ENCODE assay signal across 29 cellular contexts in genomic region chr12:120693848-120694247, GRCh38. TPM values are rescaled to one million over a fixed set of nuclear protein-coding genes. Genes with fewer than 3 reads are reported as not detected.
DNase-seq lines count a peak whose midpoint lies in the region; TF ChIP-seq lines count a peak whose summit lies in the region.
"Had no signal": no experiment of that assay in that cellular context is flagged by ENCODE, and none has a peak within 500 bp of the region (broad histone marks: within the 10 kb centered on the region; RNA-seq: fewer than 3 reads in every experiment).

No MANE protein-coding gene starts in this region.

- H3K23ac ChIP-seq in H9 (ENCODE audit: insufficient read length, low read depth, low read length) = no peak overlapping the region

- no peak for DNase-seq in H9
- DNase-seq in neural progenitor cell (ENCODE audit: low spot score) = peak; percentile 68
- no peak for DNase-seq in OCI-M1 (lab: John Stamatoyannopoulos, UW)
- no peak for DNase-seq in spleen
- DNase-seq in thyroid gland = no peak
- DNase-seq in AML-193 (lab: John Stamatoyannopoulos, UW) = no peak
- DNase-seq: activated CD4-positive, alpha-beta T cell treated with anti-CD3 and anti-CD28 coated beads, Interleukin-2, amount 50 U/mL, for 48 hours; activated CD4-positive, CD25-positive, alpha-beta regulatory T cell; activated effector memory CD4-positive, alpha-beta T cell treated with Interleukin-2 at 50 U/mL for 16 hours; activated naive CD8-positive, alpha-beta T cell treated with anti-CD3 and anti-CD28 coated beads, Interleukin-2, amount 50 U/mL, for 24 hours; dermis blood vessel endothelial cell; DND-41; Kasumi-1; MV-4-11; NCI-H1436 treated with DMSO at 0.1 percent for 48 hours; NCI-H524 treated with DMSO at 0.1 percent for 48 hours; posterior cingulate gyrus; right lobe of liver; SHP77; stimulated activated CD4-positive, alpha-beta T cell treated with anti-CD3 and anti-CD28 coated beads, Interleukin-12 subunit alpha, Interleukin-12 subunit beta, amount 100 ng/mL, for 4 hours; stimulated activated CD4-positive, alpha-beta T cell treated with anti-CD3 and anti-CD28 coated beads, Interleukin-4, amount 100 ng/mL, for 4 hours; stimulated activated naive CD4-positive, alpha-beta T cell treated with Interleukin-2 at 50 U/mL for 16 hours had no signal

- peak overlapping the region; percentile 5 to 15; a peak in 1 of 5 replicates for H3K4me3 Mint-ChIP-seq in H9
- peak overlapping the region; percentile 61 for H3K4me3 Mint-ChIP-seq in neural progenitor cell
- H3K4me3 Mint-ChIP-seq: activated naive CD8-positive, alpha-beta T cell treated with anti-CD3 and anti-CD28 coated beads, Interleukin-2, amount 50 U/mL, for 24 hours had no signal

- no peaks in the 10 kb centered on the region for H3K27me3 Mint-ChIP-seq in H9 (ENCODE audit: low read depth)
- peaks cover 11% of the 10 kb centered on the region for H3K27me3 Mint-ChIP-seq in neural progenitor cell (ENCODE audit: insufficient read depth, low read depth)
- H3K27me3 Mint-ChIP-seq: activated naive CD8-positive, alpha-beta T cell treated with anti-CD3 and anti-CD28 coated beads, Interleukin-2, amount 50 U/mL, for 24 hours had no signal

- no peaks in the 10 kb centered on the region for H3F3A ChIP-seq in Loucy (ENCODE audit: low read depth)
- H3F3A ChIP-seq in neural progenitor cell (ENCODE audit: low read depth) = peaks cover 21% of the 10 kb centered on the region

- H2AFZ ChIP-seq in H9 (ENCODE audit: low read length) (no peak overlapping the region), Loucy (ENCODE audit: low read length) (no peak overlapping the region), neural progenitor cell (replicated peaks) (no peak overlapping the region)

- no peak overlapping the region for H3K9ac ChIP-seq in H9 (ENCODE audit: extremely low read depth, insufficient read length, low read length)
- H3K9ac ChIP-seq in Loucy (ENCODE audit: low read depth, low read length, poor library complexity, severe bottlenecking) = no peak overlapping the region
- no peak overlapping the region for H3K9ac ChIP-seq in neural progenitor cell

- no peak overlapping the region for H2BK120ac ChIP-seq in H9 (ENCODE audit: low read depth, low read length, poor library complexity, severe bottlenecking)

- H3K9me2 ChIP-seq in Loucy (replicated peaks; ENCODE audit: low read depth, low read length) = no peaks in the 10 kb centered on the region

- no CpG with 5 or more reads among the region's 4 CpGs for WGBS in H9 (ENCODE audit: extremely low coverage, insufficient read length, low lambda C conversion rate)
- WGBS in ectodermal cell, 2 experiments = 10 to 12% methylated on average over 4 of the region's 4 CpGs
- 89 to 96% (median 94%) methylated on average over 4 of the region's 4 CpGs for WGBS in spleen, 5 donors
- WGBS in thyroid gland, 2 donors = 87 to 90% methylated on average over 4 of the region's 4 CpGs

- no peak overlapping the region for H2AK5ac ChIP-seq in H9 (ENCODE audit: insufficient read length, low read length)

- H3K9me3 ChIP-seq in H9 (ENCODE audit: control insufficient read depth, low read depth, low read length) = no peaks in the 10 kb centered on the region
- no peaks in the 10 kb centered on the region for H3K9me3 ChIP-seq in Loucy (ENCODE audit: insufficient read depth, low read depth, low read length)
- H3K9me3 ChIP-seq in ectodermal cell (ENCODE audit: control insufficient read depth, low read length) = no peaks in the 10 kb centered on the region
- H3K9me3 ChIP-seq in neural progenitor cell (ENCODE audit: low read depth) = no peaks in the 10 kb centered on the region
- no peaks in the 10 kb centered on the region for H3K9me3 ChIP-seq in spleen
- no peaks in the 10 kb centered on the region for H3K9me3 ChIP-seq in thyroid gland
- H3K9me3 ChIP-seq: right lobe of liver, thoracic aorta, vagina had no signal

- H3K27ac ChIP-seq in H9 (ENCODE audit: insufficient read length, low read depth, low read length) (no peak overlapping the region), ectodermal cell (ENCODE audit: insufficient read depth, low read depth, low read length, poor library complexity, severe bottlenecking) (peak overlapping the region; percentile 29), neural progenitor cell (no peak overlapping the region), spleen (no peak overlapping the region), thyroid gland (no peak overlapping the region)
- H3K27ac ChIP-seq: right lobe of liver, thoracic aorta, vagina had no signal

- no peak overlapping the region for H4K5ac ChIP-seq in H9 (ENCODE audit: insufficient read length, low read depth, low read length)

- peaks cover 60% of the 10 kb centered on the region for H3K36me3 ChIP-seq in Loucy (ENCODE audit: insufficient read depth, low read length)
- peaks cover 39% of the 10 kb centered on the region for H3K36me3 ChIP-seq in ectodermal cell (ENCODE audit: control insufficient read depth, insufficient read depth, low read length)
- no peaks in the 10 kb centered on the region for H3K36me3 ChIP-seq in neural progenitor cell
- peaks cover 12 to 62% (median 46%) of the 10 kb centered on the region in 6 donors for H3K36me3 ChIP-seq in spleen
- H3K36me3 ChIP-seq in thyroid gland = peaks cover 32 to 35% of the 10 kb centered on the region in 2 donors

- no peak overlapping the region for H2BK15ac ChIP-seq in H9 (ENCODE audit: low read depth, low read length)

- H3K4me1 Mint-ChIP-seq in H9 = peaks cover 51 to 53% of the 10 kb centered on the region in 2 experiments
- H3K4me1 Mint-ChIP-seq in neural progenitor cell = peaks cover 59% of the 10 kb centered on the region

- H2BK20ac ChIP-seq in H9 (ENCODE audit: low read depth, low read length, poor library complexity, severe bottlenecking) = no peak overlapping the region

- H3K4me1 ChIP-seq in H9 (ENCODE audit: insufficient read depth, low read length) (peaks cover 5% of the 10 kb centered on the region; the same call in 1 of the 2 replicates), Loucy (ENCODE audit: insufficient read depth, low read length, poor library complexity, severe bottlenecking) (peaks cover 52% of the 10 kb centered on the region), ectodermal cell (ENCODE audit: control insufficient read depth, insufficient read depth, low read length) (peaks cover 32% of the 10 kb centered on the region), neural progenitor cell (peaks cover 24% of the 10 kb centered on the region), spleen (peaks cover 21 to 73% (median 46%) of the 10 kb centered on the region in 6 donors), thyroid gland (peaks cover 24 to 50% of the 10 kb centered on the region in 2 donors)

- no peaks in the 10 kb centered on the region for H3K27me3 ChIP-seq in H9 (ENCODE audit: insufficient read depth, low read length)
- H3K27me3 ChIP-seq in Loucy (ENCODE audit: insufficient read depth, low read length, poor library complexity, severe bottlenecking) = no peaks in the 10 kb centered on the region
- no peaks in the 10 kb centered on the region for H3K27me3 ChIP-seq in ectodermal cell (ENCODE audit: control insufficient read depth, insufficient read depth, low read length, poor library complexity, severe bottlenecking)
- H3K27me3 ChIP-seq in neural progenitor cell = no peaks in the 10 kb centered on the region
- no peaks in the 10 kb centered on the region for H3K27me3 ChIP-seq in spleen (replicated peaks in 1 of 7)
- H3K27me3 ChIP-seq in thyroid gland = no peaks in the 10 kb centered on the region
- H3K27me3 ChIP-seq: right lobe of liver, vagina had no signal

- H3K36me3 Mint-ChIP-seq in H9 (ENCODE audit: insufficient read depth in 1 of 3, low read depth in 3 of 3) = peaks cover 31 to 50% (median 49%) of the 10 kb centered on the region in 3 experiments; a peak in 6 of 7 replicates
- H3K36me3 Mint-ChIP-seq in neural progenitor cell = peaks cover 32% of the 10 kb centered on the region

- TF ChIP-seq POLR2A in spleen (IDR thresholded peaks at IDR 0.05) (no peak), thyroid gland (IDR thresholded peaks at IDR 0.05) (no peak)

- H3K4me3 ChIP-seq in Loucy (ENCODE audit: low read length, poor library complexity, severe bottlenecking) = peak overlapping the region; percentile 89
- no peak overlapping the region for H3K4me3 ChIP-seq in ectodermal cell (ENCODE audit: insufficient read depth, low read depth, low read length)
- no peak overlapping the region for H3K4me3 ChIP-seq in neural progenitor cell
- no peak overlapping the region for H3K4me3 ChIP-seq in spleen
- H3K4me3 ChIP-seq in thyroid gland (replicated peaks in 1 of 3) = no peak overlapping the region
- H3K4me3 ChIP-seq: lung, right lobe of liver, thoracic aorta, vagina had no signal

- no peak overlapping the region for H3K14ac ChIP-seq in H9 (ENCODE audit: insufficient read depth, low read length)

- H3K18ac ChIP-seq in H9 (ENCODE audit: insufficient read length, low read depth, low read length) = no peak overlapping the region

- H3K9me3 Mint-ChIP-seq in H9 (no peaks in the 10 kb centered on the region), neural progenitor cell (no peaks in the 10 kb centered on the region)
- H3K9me3 Mint-ChIP-seq: activated naive CD8-positive, alpha-beta T cell treated with anti-CD3 and anti-CD28 coated beads, Interleukin-2, amount 50 U/mL, for 24 hours had no signal

- H3K4ac ChIP-seq in H9 (ENCODE audit: low read depth, low read length) = no peak overlapping the region

- H3K79me1 ChIP-seq in H9 (ENCODE audit: insufficient read depth, low read depth, low read length, poor library complexity, severe bottlenecking) = no peaks in the 10 kb centered on the region

- H2BK12ac ChIP-seq in H9 (ENCODE audit: insufficient read length, low read depth, low read length) = no peak overlapping the region

- no peak overlapping the region for H4K8ac ChIP-seq in H9 (replicated peaks; ENCODE audit: insufficient read length, low read depth, low read length)

- H3K4me2 ChIP-seq in H9 (ENCODE audit: insufficient read depth, insufficient read length, low read length) (no peak overlapping the region), Loucy (ENCODE audit: low read depth, low read length, poor library complexity, severe bottlenecking) (peak overlapping the region; percentile 99), neural progenitor cell (peak overlapping the region; percentile 35)

- TF ChIP-seq CTCF in H9 (conservative IDR thresholded peaks at IDR 0.05) (no peak), Loucy (conservative IDR thresholded peaks at IDR 0.05; ENCODE audit: low read length) (no peak), neural progenitor cell (IDR thresholded peaks at IDR 0.05) (no peak), spleen (IDR thresholded peaks at IDR 0.05 in 8 of 11, conservative IDR thresholded peaks at IDR 0.05 in 3 of 11) (no peak), thyroid gland (IDR thresholded peaks at IDR 0.05) (no peak)

- H3K23me2 ChIP-seq in H9 (ENCODE audit: insufficient read length, low read depth, low read length, poor library complexity, severe bottlenecking) = peaks cover under 1% of the 10 kb centered on the region

- H2BK5ac ChIP-seq in H9 (ENCODE audit: insufficient read length, low read length) = no peak overlapping the region

- H3K79me2 ChIP-seq in H9 (ENCODE audit: insufficient read depth, low read length) (peaks cover 21% of the 10 kb centered on the region; the same call in 1 of the 2 replicates), Loucy (ENCODE audit: insufficient read depth, low read length) (peaks cover 66% of the 10 kb centered on the region), neural progenitor cell (ENCODE audit: low read depth) (peaks cover 45% of the 10 kb centered on the region)

- intact Hi-C loops in spleen (cut with DNase I; ENCODE audit: low total_unique reads) = no loop called here
- intact Hi-C loops in thyroid gland (cut with DNase I) = no loop called here

- H4K20me1 ChIP-seq in H9 (ENCODE audit: control insufficient read depth, insufficient read depth, insufficient read length) (no peaks in the 10 kb centered on the region), Loucy (ENCODE audit: insufficient read depth, low read length, poor library complexity, severe bottlenecking) (peaks cover 61% of the 10 kb centered on the region), neural progenitor cell (ENCODE audit: low read depth) (peaks cover 83% of the 10 kb centered on the region)

- peak overlapping the region; percentile 67 to 91 (median 73) for H3K27ac Mint-ChIP-seq in H9
- H3K27ac Mint-ChIP-seq in neural progenitor cell = peak overlapping the region; percentile 59
- H3K27ac Mint-ChIP-seq: activated naive CD8-positive, alpha-beta T cell treated with anti-CD3 and anti-CD28 coated beads, Interleukin-2, amount 50 U/mL, for 24 hours had no signal

- H3K56ac ChIP-seq in H9 (ENCODE audit: insufficient read length, low read depth, low read length) = no peak overlapping the region

- no peak overlapping the region for H3T11ph ChIP-seq in H9 (ENCODE audit: low read length)

- no peak overlapping the region for H4K91ac ChIP-seq in H9 (ENCODE audit: insufficient read length, low read depth, low read length)

RNA-seq across cellular contexts. Expression of gene MLEC, which starts 6.9 kb away (rescaled TPM):
- total RNA-seq in H9 (2021) = 181 TPM in 2 replicates
- polyA plus RNA-seq in ectodermal cell (2013, experiment 1 of 4) = 103 TPM
- 130 TPM for polyA plus RNA-seq in ectodermal cell (2013, experiment 2 of 4)
- polyA plus RNA-seq in ectodermal cell (2013, experiment 3 of 4) = 71.6 TPM
- 77.3 TPM for polyA plus RNA-seq in ectodermal cell (2013, experiment 4 of 4)
- total RNA-seq in neural progenitor cell (ENCODE audit: low replicate concordance) = 94.7 and 100 TPM in 2 replicates
- 100 to 1,000 TPM in 1 of 7 donors, 10 to 100 TPM in 6; 60.1 to 117 (median 78.5) TPM for total RNA-seq in spleen
- 10 to 100 TPM in 2 of 3 donors, 1 to 10 TPM in 1; 7.7 to 22.6 (median 10.9) TPM for polyA plus RNA-seq in spleen
- total RNA-seq in thyroid gland = 100 to 1,000 TPM; 122 to 288 (median 187) TPM

RNA-seq across cellular contexts. Expression of gene UNC119B, which starts 16.4 kb away (rescaled TPM):
- total RNA-seq in H9 (2021) (51.5 and 53.5 TPM in 2 replicates), neural progenitor cell (ENCODE audit: low replicate concordance) (58.4 and 58.9 TPM in 2 replicates), spleen (10 to 100 TPM; 13.0 to 32.2 (median 29.8) TPM), thyroid gland (10 to 100 TPM; 44.1 to 65.3 (median 61.6) TPM)
- polyA plus RNA-seq in ectodermal cell (2013, experiment 1 of 4) = 81.4 TPM
- polyA plus RNA-seq in ectodermal cell (2013, experiment 2 of 4) = 87.8 TPM
- 60.1 TPM for polyA plus RNA-seq in ectodermal cell (2013, experiment 3 of 4)
- 69.7 TPM for polyA plus RNA-seq in ectodermal cell (2013, experiment 4 of 4)
- 10 to 100 TPM in 1 of 3 donors, 1 to 10 TPM in 2; 5.5 to 17.3 (median 8.1) TPM for polyA plus RNA-seq in spleen

RNA-seq across cellular contexts. Expression of gene ACADS, which starts 31.8 kb away (rescaled TPM):
- total RNA-seq in H9 (2021) (8.3 and 9.5 TPM in 2 replicates), neural progenitor cell (ENCODE audit: low replicate concordance) (0.88 and 4.2 TPM in 2 replicates), spleen (10 to 100 TPM; 21.4 to 55.1 (median 35.1) TPM), thyroid gland (10 to 100 TPM; 40.8 to 85.9 (median 65.1) TPM)
- 3.4 TPM for polyA plus RNA-seq in ectodermal cell (2013, experiment 1 of 4)
- 4.4 TPM for polyA plus RNA-seq in ectodermal cell (2013, experiment 2 of 4)
- 5.4 TPM for polyA plus RNA-seq in ectodermal cell (2013, experiment 3 of 4)
- polyA plus RNA-seq in ectodermal cell (2013, experiment 4 of 4) = 5.0 TPM
- 10 to 100 TPM; 21.2 to 66.4 (median 40.1) TPM for polyA plus RNA-seq in spleen

RNA-seq across cellular contexts. Expression of gene CABP1, which starts 53.4 kb away (rescaled TPM):
- total RNA-seq in H9 (2021) (3.0 and 3.1 TPM in 2 replicates), neural progenitor cell (ENCODE audit: low replicate concordance) (0.47 and 1.6 TPM in 2 replicates), spleen (1 to 10 TPM in 1 of 7 donors, under 1 TPM in 5, not detected in 1; 0.27 to 1.2 (median 0.60) TPM), thyroid gland (1 to 10 TPM in 1 of 4 donors, under 1 TPM in 1, not detected in 2; 0.33 to 1.4 TPM)
- 2.3 TPM for polyA plus RNA-seq in ectodermal cell (2013, experiment 1 of 4)
- polyA plus RNA-seq in ectodermal cell (2013, experiment 2 of 4) = 1.5 TPM
- 1.5 TPM for polyA plus RNA-seq in ectodermal cell (2013, experiment 3 of 4)
- 1.9 TPM for polyA plus RNA-seq in ectodermal cell (2013, experiment 4 of 4)
- 1 to 10 TPM in 1 of 3 donors, under 1 TPM in 2; 0.49 to 2.8 (median 0.57) TPM for polyA plus RNA-seq in spleen
- total RNA-seq: fibroblast of lung, kidney epithelial cell had no signal
